Comparison of ENCODE assay signal across 16 cellular contexts in genomic region chr2:203637819-203638167, GRCh38.
A peak's percentile ranks its signal among the peaks of the same experiment; 100 is the strongest.
DNase-seq lines count a peak whose midpoint lies in the region; ATAC-seq and TF ChIP-seq lines count a peak whose summit lies in the region.
"Had no signal": no experiment of that assay in that cellular context is flagged by ENCODE, and none has a peak within 500 bp of the region (broad histone marks: within the 10 kb centered on the region; RNA-seq: fewer than 3 reads in every experiment).

No MANE protein-coding gene starts in this region.

- H2BK15ac ChIP-seq in H9 (ENCODE audit: low read depth, low read length): no peak overlapping the region

- no peak overlapping the region for H3K9ac ChIP-seq in H9 (ENCODE audit: extremely low read depth, insufficient read length, low read length)
- no peak overlapping the region for H3K9ac ChIP-seq in skeletal muscle tissue (ENCODE audit: low read depth in 1 of 3, low read length in 3 of 3)

- no peaks in the 10 kb centered on the region for H3K79me1 ChIP-seq in H9 (ENCODE audit: insufficient read depth, low read depth, low read length, poor library complexity, severe bottlenecking)

- H3K9me2 ChIP-seq in OCI-LY7 (ENCODE audit: insufficient read depth, low read length): no peaks in the 10 kb centered on the region

- H2BK5ac ChIP-seq in H9 (ENCODE audit: insufficient read length, low read length): no peak overlapping the region

- intact Hi-C loops in OCI-LY7 (cut with micrococcal nuclease; ENCODE audit: unreplicated experiment) (no loop called here), left colon (cut with DNase I, micrococcal nuclease) (no loop called here)

- H3K27ac Mint-ChIP-seq in H9: peak overlapping the region; percentile 54 to 91 (median 63)
- H3K27ac Mint-ChIP-seq: IgD-negative memory B cell had no signal

- H3K36me3 ChIP-seq in OCI-LY7 (ENCODE audit: insufficient read depth, low read length): no peaks in the 10 kb centered on the region
- H3K36me3 ChIP-seq in skeletal muscle tissue (ENCODE audit: control insufficient read depth in 3 of 3, insufficient read depth in 3 of 3, low read length in 3 of 3): no peaks in the 10 kb centered on the region

- no peak overlapping the region for H3K4me2 ChIP-seq in H9 (ENCODE audit: insufficient read depth, insufficient read length, low read length)
- 0 out of 2 replicates have a peak overlapping the region, but pooled peaks have one; percentile 9 for H3K4me2 ChIP-seq in OCI-LY7 (ENCODE audit: low read length)

- no peak overlapping the region for H3K4ac ChIP-seq in H9 (ENCODE audit: low read depth, low read length)

- H3K4me1 ChIP-seq in H9 (ENCODE audit: insufficient read depth, low read length) (peaks cover 5% of the 10 kb centered on the region; the same call in 1 of the 2 replicates), OCI-LY7 (ENCODE audit: insufficient read depth, low read length, poor library complexity, severe bottlenecking) (peaks cover 16% of the 10 kb centered on the region), skeletal muscle tissue (ENCODE audit: control insufficient read depth in 3 of 3, insufficient read depth in 3 of 3, low read length in 3 of 3) (peaks cover 10 to 14% (median 12%) of the 10 kb centered on the region in 3 donors)
- H3K4me1 ChIP-seq: foreskin keratinocyte had no signal

- no peak overlapping the region for H4K8ac ChIP-seq in H9 (replicated peaks; ENCODE audit: insufficient read length, low read depth, low read length)

- POLR2A ChIA-PET in OCI-LY7 (lab: Charles Lee): interaction anchor here (0.5 to 4.3 kb wide), 4 partner anchors 11 to 443 kb away, joined by 3 to 27 read pairs (median 3); no protein-coding TSS in a partner anchor

- H2BK120ac ChIP-seq in H9 (ENCODE audit: low read depth, low read length, poor library complexity, severe bottlenecking): no peak overlapping the region

- no peaks in the 10 kb centered on the region for H3K9me3 ChIP-seq in H9 (ENCODE audit: control insufficient read depth, low read depth, low read length)
- no peaks in the 10 kb centered on the region for H3K9me3 ChIP-seq in OCI-LY7 (ENCODE audit: low read length)
- H3K9me3 ChIP-seq in skeletal muscle tissue (ENCODE audit: control insufficient read depth in 3 of 3, low read length in 3 of 3): no peaks in the 10 kb centered on the region

- H3K9me3 Mint-ChIP-seq in H9: peaks cover 3 to 13% of the 10 kb centered on the region in 2 experiments; a peak in 3 of 5 replicates

- H2BK12ac ChIP-seq in H9 (ENCODE audit: insufficient read length, low read depth, low read length): no peak overlapping the region

- peaks cover 0 to 6% (median 0%) of the 10 kb centered on the region in 3 experiments; a peak in 3 of 7 replicates for H3K36me3 Mint-ChIP-seq in H9 (ENCODE audit: insufficient read depth in 1 of 3, low read depth in 3 of 3)
- H3K36me3 Mint-ChIP-seq: IgD-negative memory B cell had no signal

- no peak overlapping the region for H4K91ac ChIP-seq in H9 (ENCODE audit: insufficient read length, low read depth, low read length)

- no peak overlapping the region for H2AK5ac ChIP-seq in H9 (ENCODE audit: insufficient read length, low read length)

- no peak overlapping the region for H3T11ph ChIP-seq in H9 (ENCODE audit: low read length)

- DNase-seq in H9 (no peak), OCI-LY7 (ENCODE audit: low spot score) (no peak), left colon (no peak), NCI-H510A treated with DMSO at 0.1 percent for 48 hours (lab: John Stamatoyannopoulos, UW) (no peak)
- DNase-seq: activated CD4-positive, alpha-beta T cell treated with anti-CD3 and anti-CD28 coated beads for 36 hours; activated naive CD4-positive, alpha-beta T cell treated with anti-CD3 and anti-CD28 coated beads, Interleukin-2, amount 50 U/mL, for 16 hours; foreskin keratinocyte; GOT3; NCI-H1694 treated with DMSO at 0.1 percent for 48 hours; NCI-H82; stimulated activated CD4-positive, alpha-beta T cell treated with anti-CD3 and anti-CD28 coated beads, Interleukin-2, amount 100 ng/mL, for 48 hours; stimulated activated naive CD4-positive, alpha-beta T cell had no signal

- BruUV-seq in OCI-LY7 (replicated peaks; lab: Mats Ljungman, UMichigan): no TSS peak

- H2BK20ac ChIP-seq in H9 (ENCODE audit: low read depth, low read length, poor library complexity, severe bottlenecking): no peak overlapping the region

- H3K79me2 ChIP-seq in H9 (ENCODE audit: insufficient read depth, low read length): no peaks in the 10 kb centered on the region
- H3K79me2 ChIP-seq in OCI-LY7 (ENCODE audit: insufficient read depth, low read depth, low read length): no peaks in the 10 kb centered on the region

- no peak overlapping the region for H3K18ac ChIP-seq in H9 (ENCODE audit: insufficient read length, low read depth, low read length)

- H3K27me3 ChIP-seq in H9 (ENCODE audit: insufficient read depth, low read length): no peaks in the 10 kb centered on the region
- no peaks in the 10 kb centered on the region for H3K27me3 ChIP-seq in skeletal muscle tissue (ENCODE audit: control insufficient read depth in 3 of 3, insufficient read depth in 3 of 3, low read length in 3 of 3)
- H3K27me3 ChIP-seq: foreskin keratinocyte had no signal

- no peak overlapping the region for H3K14ac ChIP-seq in H9 (ENCODE audit: insufficient read depth, low read length)

- peaks cover 18% of the 10 kb centered on the region in 2 experiments for H3K4me1 Mint-ChIP-seq in H9
- H3K4me1 Mint-ChIP-seq: IgD-negative memory B cell had no signal

- no peak overlapping the region for H3K4me3 Mint-ChIP-seq in H9
- H3K4me3 Mint-ChIP-seq: activated CD4-positive, alpha-beta T cell treated with anti-CD3 and anti-CD28 coated beads for 36 hours; IgD-negative memory B cell had no signal

- H3K56ac ChIP-seq in H9 (ENCODE audit: insufficient read length, low read depth, low read length): no peak overlapping the region

- ATAC-seq in left colon: peak; percentile 77
- no peak for ATAC-seq in GM18909 (IDR thresholded peaks at IDR 0.05; ENCODE audit: poor library complexity, unreplicated experiment)
- no peak for ATAC-seq in GM21825 (IDR thresholded peaks at IDR 0.05; ENCODE audit: unreplicated experiment)
- ATAC-seq: activated CD4-positive, alpha-beta T cell treated with anti-CD3 and anti-CD28 coated beads for 36 hours; foreskin keratinocyte had no signal

- H4K20me1 ChIP-seq in H9 (ENCODE audit: control insufficient read depth, insufficient read depth, insufficient read length) (no peaks in the 10 kb centered on the region), OCI-LY7 (ENCODE audit: insufficient read depth, low read length) (no peaks in the 10 kb centered on the region)

- H2AFZ ChIP-seq in H9 (ENCODE audit: low read length) (no peak overlapping the region), OCI-LY7 (ENCODE audit: low read length) (peak overlapping the region; percentile 92)

- H3K23me2 ChIP-seq in H9 (ENCODE audit: insufficient read length, low read depth, low read length, poor library complexity, severe bottlenecking): no peaks in the 10 kb centered on the region

- H4K5ac ChIP-seq in H9 (ENCODE audit: insufficient read length, low read depth, low read length): no peak overlapping the region

- WGBS in H9 (ENCODE audit: extremely low coverage, insufficient read length, low lambda C conversion rate): no CpG with 5 or more reads among the region's 2 CpGs

- CTCF ChIA-PET in OCI-LY7 (lab: Charles Lee; ENCODE audit: unreplicated experiment): no interaction called here

- no peaks in the 10 kb centered on the region for H3K27me3 Mint-ChIP-seq in H9 (ENCODE audit: low read depth)
- H3K27me3 Mint-ChIP-seq: activated CD4-positive, alpha-beta T cell treated with anti-CD3 and anti-CD28 coated beads for 36 hours had no signal

- no peak overlapping the region for H3K27ac ChIP-seq in H9 (ENCODE audit: insufficient read length, low read depth, low read length)
- no peak overlapping the region for H3K27ac ChIP-seq in OCI-LY7 (ENCODE audit: low read depth, low read length, poor library complexity, severe bottlenecking)
- peak overlapping the region; percentile 15 for H3K27ac ChIP-seq in skeletal muscle tissue (ENCODE audit: low read depth, low read length)
- H3K27ac ChIP-seq: foreskin keratinocyte had no signal

- TF ChIP-seq CTCF in H9 (conservative IDR thresholded peaks at IDR 0.05) (no peak), OCI-LY7 (conservative IDR thresholded peaks at IDR 0.05; ENCODE audit: low read length) (no peak)

- H3K4me3 ChIP-seq in OCI-LY7 (ENCODE audit: low read depth, low read length, poor library complexity, severe bottlenecking): no peak overlapping the region
- H3K4me3 ChIP-seq in skeletal muscle tissue (ENCODE audit: low read length in 3 of 3): no peak overlapping the region

- no peak overlapping the region for H3K23ac ChIP-seq in H9 (ENCODE audit: insufficient read length, low read depth, low read length)
